8 cellular contexts compared by ENCODE assay signal in genomic region chr11:7672960-7673723, GRCh38. TPM values are rescaled to one million over a fixed set of nuclear protein-coding genes. Genes with fewer than 3 reads are reported as not detected.
DNase-seq lines count a peak whose midpoint lies in the region; TF ChIP-seq lines count a peak whose summit lies in the region.

CYB5R2 (minus strand) TSS chr11:7673500; CDS start chr11:7672825, 675 bp downstream.

- peak within 1 kb of the TSS; percentile 3 to 33 for H2BK12ac ChIP-seq in mesenchymal stem cell (ENCODE audit: low read length in 2 of 2)

- H3K27me3 ChIP-seq in mesenchymal stem cell (ENCODE audit: control insufficient read depth in 1 of 2, insufficient read depth in 1 of 2, low read length in 2 of 2) (no peaks in the 10 kb centered on the region), transverse colon (peaks cover 15% of the 10 kb centered on the region), SJCRH30 (0 out of 2 replicates have a peak, but pooled peaks cover 6% of the 10 kb centered on the region)

- DNase-seq in activated naive CD4-positive, alpha-beta T cell treated with anti-CD3 and anti-CD28 coated beads for 36 hours, result peak; percentile 17
- DNase-seq in activated naive CD4-positive, alpha-beta T cell (lab: John Stamatoyannopoulos, UW), result no peak
- DNase-seq in NCI-H774 (lab: John Stamatoyannopoulos, UW) (peak; percentile 21), endothelial cell (ENCODE audit: low spot score) (peak; percentile 74), mesenchymal stem cell (peak; percentile 62), transverse colon (peak; percentile 81), amniotic stem cell (lab: John Stamatoyannopoulos, UW) (no peak), SJCRH30 (no peak)

- no peaks in the 10 kb centered on the region for H3K36me3 Mint-ChIP-seq in activated naive CD4-positive, alpha-beta T cell treated with anti-CD3 and anti-CD28 coated beads for 36 hours (ENCODE audit: low read depth)
- H3K36me3 Mint-ChIP-seq in endothelial cell (ENCODE audit: low read depth, unreplicated experiment), result no peaks in the 10 kb centered on the region

- H3K18ac ChIP-seq in mesenchymal stem cell (ENCODE audit: low read depth in 1 of 2, low read length in 2 of 2), result peak within 1 kb of the TSS; percentile 55 to 97

- H4K8ac ChIP-seq in mesenchymal stem cell (ENCODE audit: low read length), result peak within 1 kb of the TSS; percentile 87

- peak within 1 kb of the TSS; percentile 81 for H2AFZ ChIP-seq in mesenchymal stem cell (ENCODE audit: low read depth, low read length)

- TF ChIP-seq POLR2A in transverse colon (IDR thresholded peaks at IDR 0.05), result peak; percentile 27

- H3K9me3 ChIP-seq in mesenchymal stem cell (ENCODE audit: control insufficient read depth, low read length), result no peaks in the 10 kb centered on the region
- H3K9me3 ChIP-seq in transverse colon, result no peaks in the 10 kb centered on the region
- no peaks in the 10 kb centered on the region for H3K9me3 ChIP-seq in SJCRH30 (replicated peaks)

- CTCF ChIA-PET in activated naive CD4-positive, alpha-beta T cell treated with anti-CD3 and anti-CD28 coated beads for 36 hours (lab: Charles Lee), result interaction anchor here (0.9 kb wide), 1 partner anchor 22 kb away, joined by 3 read pairs; no protein-coding TSS in a partner anchor

- H3K4ac ChIP-seq in mesenchymal stem cell (ENCODE audit: low read depth in 1 of 2, low read length in 2 of 2), result peak within 1 kb of the TSS; percentile 63 to 83

- H3K27me3 Mint-ChIP-seq in activated naive CD4-positive, alpha-beta T cell treated with anti-CD3 and anti-CD28 coated beads for 36 hours (ENCODE audit: low read depth), result peaks cover 36% of the 10 kb centered on the region
- peaks cover 8% of the 10 kb centered on the region for H3K27me3 Mint-ChIP-seq in endothelial cell (ENCODE audit: unreplicated experiment)

- intact Hi-C loops in activated naive CD4-positive, alpha-beta T cell treated with anti-CD3 and anti-CD28 coated beads for 36 hours (cut with micrococcal nuclease), result loop anchor here (1.0 to 10.0 kb wide), 5 partner anchors 16 to 1066 kb away; partner anchors contain the start of genes EIF3F and PPFIBP2
- intact Hi-C loops in transverse colon (cut with DNase I; ENCODE audit: low total_unique reads), result no loop called here

- peak within 1 kb of the TSS; percentile 67 for H2BK120ac ChIP-seq in mesenchymal stem cell (ENCODE audit: low read depth, low read length)

- no peak within 1 kb of the TSS for H2AK5ac ChIP-seq in mesenchymal stem cell (ENCODE audit: low read length, severe bottlenecking)

- H3K27ac ChIP-seq in mesenchymal stem cell (ENCODE audit: low read length, poor library complexity, severe bottlenecking), result no peak within 1 kb of the TSS
- H3K27ac ChIP-seq in transverse colon, result peak within 1 kb of the TSS; percentile 64 to 77 (median 69)
- no peak within 1 kb of the TSS for H3K27ac ChIP-seq in SJCRH30

- H3K4me3 ChIP-seq in mesenchymal stem cell (ENCODE audit: insufficient read depth in 1 of 2, low read depth in 1 of 2, low read length in 2 of 2), result peak within 1 kb of the TSS; percentile 48 to 82
- H3K4me3 ChIP-seq in transverse colon, result peak within 1 kb of the TSS; percentile 31 to 55 (median 43)
- H3K4me3 ChIP-seq in SJCRH30, result no peak within 1 kb of the TSS

- H3K36me3 ChIP-seq in mesenchymal stem cell (ENCODE audit: control insufficient read depth in 1 of 2, insufficient read depth in 2 of 2, low read depth in 1 of 2, low read length in 2 of 2) (peaks cover 0 to 14% of the 10 kb centered on the region in 2 experiments), transverse colon (no peaks in the 10 kb centered on the region), SJCRH30 (no peaks in the 10 kb centered on the region)

- H3K9ac ChIP-seq in mesenchymal stem cell (ENCODE audit: low read length), result peak within 1 kb of the TSS; percentile 81

- peak within 1 kb of the TSS; percentile 76 for H3K4me2 ChIP-seq in mesenchymal stem cell (ENCODE audit: low read length, poor library complexity, severe bottlenecking)

- H4K91ac ChIP-seq in mesenchymal stem cell (ENCODE audit: low read length), result peak within 1 kb of the TSS; percentile 87

- H3K23ac ChIP-seq in mesenchymal stem cell (ENCODE audit: low read length in 2 of 2), result peak within 1 kb of the TSS in 1 of 2 experiments; percentile 79

- WGBS in mesenchymal stem cell, result 7% methylated on average over 35 of the region's 40 CpGs
- 11% methylated on average over 37 of the region's 40 CpGs; no CpG with 5 or more reads in 1 of the 2 donors for WGBS in transverse colon (ENCODE audit: low coverage in 1 of 2), 2 donors

- peak within 1 kb of the TSS in 1 of 2 experiments; percentile 19 for H3K14ac ChIP-seq in mesenchymal stem cell (ENCODE audit: low read length in 2 of 2)

- peaks cover 4% of the 10 kb centered on the region for H3K9me3 Mint-ChIP-seq in activated naive CD4-positive, alpha-beta T cell treated with anti-CD3 and anti-CD28 coated beads for 36 hours
- H3K9me3 Mint-ChIP-seq in endothelial cell (ENCODE audit: unreplicated experiment), result no peaks in the 10 kb centered on the region

- TF ChIP-seq CTCF in endothelial cell (IDR thresholded peaks at IDR 0.05; ENCODE audit: unreplicated experiment), result no peak
- no peak for TF ChIP-seq CTCF in transverse colon (IDR thresholded peaks at IDR 0.05)

- H2BK5ac ChIP-seq in mesenchymal stem cell (ENCODE audit: low read depth, low read length, poor library complexity, severe bottlenecking), result no peak within 1 kb of the TSS

- peak within 1 kb of the TSS; percentile 66 for H3K27ac Mint-ChIP-seq in activated naive CD4-positive, alpha-beta T cell treated with anti-CD3 and anti-CD28 coated beads for 36 hours
- peak within 1 kb of the TSS; percentile 6 for H3K27ac Mint-ChIP-seq in endothelial cell (ENCODE audit: unreplicated experiment)

- H3K4me1 ChIP-seq in mesenchymal stem cell (ENCODE audit: control insufficient read depth, insufficient read depth, low read depth, low read length), result peaks cover 17% of the 10 kb centered on the region
- peaks cover 0 to 22% (median 17%) of the 10 kb centered on the region in 4 donors for H3K4me1 ChIP-seq in transverse colon
- no peaks in the 10 kb centered on the region for H3K4me1 ChIP-seq in SJCRH30

- H2BK15ac ChIP-seq in mesenchymal stem cell (ENCODE audit: low read depth, poor library complexity, severe bottlenecking), result peak within 1 kb of the TSS; percentile 78

- peaks cover 49% of the 10 kb centered on the region for H3K4me1 Mint-ChIP-seq in activated naive CD4-positive, alpha-beta T cell treated with anti-CD3 and anti-CD28 coated beads for 36 hours (ENCODE audit: low read depth)
- peaks cover 31% of the 10 kb centered on the region for H3K4me1 Mint-ChIP-seq in endothelial cell (ENCODE audit: unreplicated experiment)

- TF ChIP-seq EP300 in transverse colon (IDR thresholded peaks at IDR 0.05; ENCODE audit: low read depth), result no peak

- peak within 1 kb of the TSS; percentile 64 for H3K4me3 Mint-ChIP-seq in activated naive CD4-positive, alpha-beta T cell treated with anti-CD3 and anti-CD28 coated beads for 36 hours
- H3K4me3 Mint-ChIP-seq in endothelial cell (ENCODE audit: unreplicated experiment), result peak within 1 kb of the TSS; percentile 82

- no peaks in the 10 kb centered on the region for H3K79me1 ChIP-seq in mesenchymal stem cell (replicated peaks; ENCODE audit: low read length, poor library complexity, severe bottlenecking)

- in situ Hi-C loops in transverse colon (cut with MboI; ENCODE audit: low pct_ligation_motif_present in 1 of 4, low pct_unique_long_range_greater_than_20kb in 1 of 4, low sequenced_read_pairs in 3 of 4), result loop anchor here in 2 of 4 donors (25.0 kb wide), 1 partner anchor 111 kb away; no protein-coding TSS in a partner anchor

RNA-seq across cellular contexts. Expression of gene CYB5R2, which starts in this region (rescaled TPM):
- 1 to 10 TPM; 5.5 to 8.2 TPM for total RNA-seq in activated naive CD4-positive, alpha-beta T cell treated with anti-CD3 and anti-CD28 coated beads for 36 hours
- 6.8 TPM for total RNA-seq in endothelial cell (ENCODE audit: unreplicated experiment)
- polyA plus RNA-seq in mesenchymal stem cell (2013, experiment 1 of 2), result 16.5 TPM
- polyA plus RNA-seq in mesenchymal stem cell (2013, experiment 2 of 2), result 18.1 TPM
- total RNA-seq in transverse colon, result 10 to 100 TPM in 1 of 4 donors, 1 to 10 TPM in 2, not detected in 1; 2.7 to 21.3 (median 4.2) TPM
- total RNA-seq in SJCRH30 (2014; rRNA removed; shearing (Covaris generic)), result not detected in 2 replicates

Comparison
In these comparisons a context has a peak if more than half of its experiments do, and no peak if none do; other contexts are left out.
1. DNase-seq: peak in activated naive CD4-positive, alpha-beta T cell treated with anti-CD3 and anti-CD28 coated beads for 36 hours (single experiment), NCI-H774 (single experiment), endothelial cell (single experiment), mesenchymal stem cell (single experiment) and transverse colon (single experiment); none in activated naive CD4-positive, alpha-beta T cell (0 of 4), amniotic stem cell (single experiment) and SJCRH30 (0 of 2).
2. H3K27ac ChIP-seq: peak in transverse colon (4 of 4); none in mesenchymal stem cell (single experiment) and SJCRH30 (single experiment).